In the genomic region with DNA sequence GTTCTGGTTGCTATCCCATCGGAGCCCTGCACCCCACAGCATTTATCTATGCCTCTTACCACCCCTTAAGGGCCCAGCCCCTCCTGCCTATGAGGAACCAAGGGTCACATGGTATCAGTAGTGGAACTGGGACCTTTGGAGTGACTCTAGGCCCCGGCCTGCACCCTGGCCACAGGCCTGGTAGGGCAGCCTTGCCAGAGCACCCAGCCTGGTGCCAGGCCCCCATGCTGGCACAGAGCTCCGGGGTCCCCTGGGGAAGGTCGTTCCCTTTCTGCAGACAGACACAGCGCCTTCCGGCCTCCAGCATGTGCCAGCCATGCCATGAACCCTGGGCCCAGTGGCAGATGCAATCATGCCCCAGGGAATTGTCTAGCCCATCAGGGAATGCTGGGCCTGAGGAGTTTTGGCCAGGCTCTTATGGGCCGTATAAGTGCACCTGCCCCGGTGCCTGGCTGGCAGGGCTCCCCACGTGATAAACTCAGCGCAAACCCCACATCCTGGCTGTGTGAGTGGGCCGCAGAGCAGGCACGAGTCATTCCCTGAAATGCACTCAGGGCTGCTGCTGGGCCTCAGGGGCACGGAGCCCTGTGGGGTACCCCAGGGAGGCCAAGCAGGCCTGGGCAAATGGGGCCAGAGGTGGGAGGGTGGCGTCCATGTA, we compare ENCODE assay signal across 27 cellular contexts. TPM values are rescaled to one million over a fixed set of nuclear protein-coding genes. Genes with fewer than 3 reads are reported as not detected.
DNase-seq lines count a peak whose midpoint lies in the region; FAIRE-seq and TF ChIP-seq lines count a peak whose summit lies in the region.
"Had no signal": no experiment of that assay in that cellular context is flagged by ENCODE, and none has a peak within 500 bp of the region (broad histone marks: within the 10 kb centered on the region; RNA-seq: fewer than 3 reads in every experiment).

No MANE protein-coding gene starts in this region.

- H3K9ac ChIP-seq in kidney (ENCODE audit: low read length in 2 of 2), result no peak overlapping the region
- H3K9ac ChIP-seq in endodermal cell (ENCODE audit: extremely low read depth, low read length, poor library complexity, severe bottlenecking), result no peak overlapping the region
- H3K9ac ChIP-seq: BLaER1 treated with 17β-estradiol and CSF1 and Interleukin-3, amounts not matched to agents 10 nM and 100 nM had no signal

- TF ChIP-seq CTCF in GM06990 (IDR thresholded peaks at IDR 0.05; ENCODE audit: insufficient read depth, low read length, poor library complexity, severe bottlenecking), result no peak
- TF ChIP-seq CTCF in kidney (IDR thresholded peaks at IDR 0.05; ENCODE audit: borderline replicate concordance, extremely low read depth, insufficient read depth), result no peak
- no peak for TF ChIP-seq CTCF in tibial artery (IDR thresholded peaks at IDR 0.05)
- no peak for TF ChIP-seq CTCF in endodermal cell (conservative IDR thresholded peaks at IDR 0.05)

- peaks cover 100% of the 10 kb centered on the region for H3K36me3 Mint-ChIP-seq in dendritic cell treated with granulocyte-macrophage colony-stimulating factor and Interleukin-4, amounts not matched to agents 40 ng/mL and 50 ng/mL, for 4 days (ENCODE audit: low read depth)
- H3K36me3 Mint-ChIP-seq in endodermal cell (ENCODE audit: low read depth), result peaks cover 44% of the 10 kb centered on the region

- H3K9me3 Mint-ChIP-seq in dendritic cell treated with granulocyte-macrophage colony-stimulating factor and Interleukin-4, amounts not matched to agents 40 ng/mL and 50 ng/mL, for 4 days, result no peaks in the 10 kb centered on the region
- no peaks in the 10 kb centered on the region for H3K9me3 Mint-ChIP-seq in endodermal cell
- H3K9me3 Mint-ChIP-seq: activated naive CD8-positive, alpha-beta T cell treated with anti-CD3 and anti-CD28 coated beads for 36 hours; stimulated activated naive B cell treated with anti-CD40 and anti-IgM and Interleukin-4, amounts not matched to agents 10 μg/mL and 1 μg/mL and 100 μg/mL, for 72 hours; T-helper 1 cell treated with Interleukin-12 subunit alpha and Interleukin-12 subunit beta and Interleukin-4 antibody, amounts not matched to agents 30 μg/mL and 1 μg/mL, for 36 hours had no signal

- H3K27ac Mint-ChIP-seq in dendritic cell treated with granulocyte-macrophage colony-stimulating factor and Interleukin-4, amounts not matched to agents 40 ng/mL and 50 ng/mL, for 4 days, result peak overlapping the region; percentile 13
- H3K27ac Mint-ChIP-seq in endodermal cell, result no peak overlapping the region
- H3K27ac Mint-ChIP-seq: activated CD4-positive, alpha-beta T cell treated with anti-CD3 and anti-CD28 coated beads for 36 hours; activated naive CD8-positive, alpha-beta T cell treated with anti-CD3 and anti-CD28 coated beads for 36 hours; stimulated activated naive B cell treated with anti-CD40 and anti-IgM and Interleukin-4, amounts not matched to agents 10 μg/mL and 1 μg/mL and 100 μg/mL, for 72 hours; T-helper 1 cell treated with Interleukin-12 subunit alpha and Interleukin-12 subunit beta and Interleukin-4 antibody, amounts not matched to agents 30 μg/mL and 1 μg/mL, for 36 hours had no signal

- H3K4me3 ChIP-seq in GM06990 (replicated peaks; ENCODE audit: low read depth, low read length), result no peak overlapping the region
- H3K4me3 ChIP-seq in kidney (ENCODE audit: low read length in 2 of 2), result no peak overlapping the region
- no peak overlapping the region for H3K4me3 ChIP-seq in tibial artery
- H3K4me3 ChIP-seq in endodermal cell (ENCODE audit: low read length), result no peak overlapping the region
- H3K4me3 ChIP-seq: BLaER1 treated with 17β-estradiol and CSF1 and Interleukin-3, amounts not matched to agents 10 nM and 100 nM; SK-N-MC had no signal

- H3K4me1 ChIP-seq in kidney (ENCODE audit: control insufficient read depth in 1 of 2, insufficient read depth in 1 of 2, low read depth in 1 of 2, low read length in 2 of 2) (peaks cover 0 to 3% of the 10 kb centered on the region in 2 donors), tibial artery (peaks cover 0 to 17% (median 16%) of the 10 kb centered on the region in 4 donors), endodermal cell (ENCODE audit: control insufficient read depth, insufficient read depth, low read length) (no peaks in the 10 kb centered on the region)

- FAIRE-seq in kidney (lab: Jason Lieb, UNC), result no peak

- H3K27me3 Mint-ChIP-seq in dendritic cell treated with granulocyte-macrophage colony-stimulating factor and Interleukin-4, amounts not matched to agents 40 ng/mL and 50 ng/mL, for 4 days, result no peaks in the 10 kb centered on the region
- H3K27me3 Mint-ChIP-seq in endodermal cell (ENCODE audit: insufficient read depth), result no peaks in the 10 kb centered on the region
- H3K27me3 Mint-ChIP-seq: activated CD4-positive, alpha-beta T cell treated with anti-CD3 and anti-CD28 coated beads for 36 hours; activated naive CD8-positive, alpha-beta T cell treated with anti-CD3 and anti-CD28 coated beads for 36 hours; stimulated activated naive B cell treated with anti-CD40 and anti-IgM and Interleukin-4, amounts not matched to agents 10 μg/mL and 1 μg/mL and 100 μg/mL, for 72 hours had no signal

- intact Hi-C loops in dendritic cell treated with granulocyte-macrophage colony-stimulating factor and Interleukin-4, amounts not matched to agents 40 ng/mL and 50 ng/mL, for 4 days (cut with micrococcal nuclease), result no loop called here
- intact Hi-C loops in kidney (cut with DNase I) (no loop called here), posterior vena cava (cut with DNase I) (no loop called here), tibial artery (cut with DNase I; ENCODE audit: low total_unique reads) (no loop called here)

- H3K36me3 ChIP-seq in GM06990 (ENCODE audit: control insufficient read depth, insufficient read depth, low read length), result peaks cover 42% of the 10 kb centered on the region
- peaks cover 27% of the 10 kb centered on the region in 2 donors for H3K36me3 ChIP-seq in kidney (ENCODE audit: control insufficient read depth in 1 of 2, insufficient read depth in 2 of 2, low read length in 2 of 2)
- peaks cover 0 to 67% (median 24%) of the 10 kb centered on the region in 3 donors for H3K36me3 ChIP-seq in tibial artery
- H3K36me3 ChIP-seq in endodermal cell (ENCODE audit: control insufficient read depth, insufficient read depth, low read length), result peaks cover 32% of the 10 kb centered on the region

- WGBS in endodermal cell (ENCODE audit: insufficient coverage in 1 of 2, insufficient read length in 1 of 2), 2 experiments, result 96 to 97% methylated on average over 11 to 14 of the region's 14 CpGs

- no peaks in the 10 kb centered on the region for H3K27me3 ChIP-seq in GM06990 (replicated peaks; ENCODE audit: control insufficient read depth, insufficient read depth, low read length)
- no peaks in the 10 kb centered on the region for H3K27me3 ChIP-seq in tibial artery
- H3K27me3 ChIP-seq in endodermal cell (ENCODE audit: control insufficient read depth, insufficient read depth, low read length, poor library complexity, severe bottlenecking), result no peaks in the 10 kb centered on the region

- DNase-seq in GM06990 (ENCODE audit: extremely low read depth, insufficient read length) (peak; percentile 2), kidney (peak; percentile 63), posterior vena cava (ENCODE audit: low spot score) (peak; percentile 67), tibial artery (no peak), endodermal cell (no peak), NCI-H526 (lab: John Stamatoyannopoulos, UW) (no peak), NCI-H146 treated with DMSO at 0.1 percent for 48 hours (lab: John Stamatoyannopoulos, UW; ENCODE audit: unreplicated experiment) (no peak)
- DNase-seq: ACHN; activated CD4-positive, alpha-beta T cell treated with anti-CD3 and anti-CD28 coated beads for 36 hours; activated effector memory CD4-positive, alpha-beta T cell treated with anti-CD3 and anti-CD28 coated beads, Interleukin-2, amount 50 U/mL, for 16 hours; activated naive CD8-positive, alpha-beta T cell treated with anti-CD3 and anti-CD28 coated beads for 36 hours; activated T-cell treated with anti-CD3 and anti-CD28 coated beads, Interleukin-2, amount 50 U/mL, for 1 hour; cerebellar nuclear complex; COR-L47; DMS79 treated with DMSO at 0.1 percent for 48 hours; Karpas-422; kidney glomerular epithelial cell; NCI-H1436; NCI-H345; NCI-H774; occipital lobe; stimulated activated CD4-positive, alpha-beta T cell treated with anti-CD3 and anti-CD28 coated beads, Interleukin-4, amount 100 ng/mL, for 4 hours; stimulated activated naive B cell treated with anti-CD40 and anti-IgM and Interleukin-4, amounts not matched to agents 10 μg/mL and 1 μg/mL and 100 μg/mL, for 72 hours had no signal

- no peaks in the 10 kb centered on the region for H3K9me3 ChIP-seq in kidney (ENCODE audit: control insufficient read depth in 1 of 2, low read length in 2 of 2)
- H3K9me3 ChIP-seq in tibial artery, result no peaks in the 10 kb centered on the region
- H3K9me3 ChIP-seq in endodermal cell (ENCODE audit: control insufficient read depth, low read length), result no peaks in the 10 kb centered on the region
- H3K9me3 ChIP-seq: BLaER1 treated with 17β-estradiol and CSF1 and Interleukin-3, amounts not matched to agents 10 nM and 100 nM had no signal

- H3K4me1 Mint-ChIP-seq in dendritic cell treated with granulocyte-macrophage colony-stimulating factor and Interleukin-4, amounts not matched to agents 40 ng/mL and 50 ng/mL, for 4 days (ENCODE audit: low read depth), result peaks cover 47% of the 10 kb centered on the region
- H3K4me1 Mint-ChIP-seq in endodermal cell, result peaks cover 4% of the 10 kb centered on the region

- H3K27ac ChIP-seq in kidney (ENCODE audit: low read depth in 2 of 2, low read length in 2 of 2) (no peak overlapping the region), tibial artery (no peak overlapping the region), endodermal cell (ENCODE audit: low read depth, low read length) (no peak overlapping the region)
- H3K27ac ChIP-seq: BLaER1 treated with 17β-estradiol and CSF1 and Interleukin-3, amounts not matched to agents 10 nM and 100 nM; SK-N-MC had no signal

- H3K4me3 Mint-ChIP-seq in dendritic cell treated with granulocyte-macrophage colony-stimulating factor and Interleukin-4, amounts not matched to agents 40 ng/mL and 50 ng/mL, for 4 days, result no peak overlapping the region
- H3K4me3 Mint-ChIP-seq in endodermal cell, result no peak overlapping the region
- H3K4me3 Mint-ChIP-seq: activated CD4-positive, alpha-beta T cell treated with anti-CD3 and anti-CD28 coated beads for 36 hours; activated naive CD8-positive, alpha-beta T cell treated with anti-CD3 and anti-CD28 coated beads for 36 hours; stimulated activated naive B cell treated with anti-CD40 and anti-IgM and Interleukin-4, amounts not matched to agents 10 μg/mL and 1 μg/mL and 100 μg/mL, for 72 hours; T-helper 1 cell treated with Interleukin-12 subunit alpha and Interleukin-12 subunit beta and Interleukin-4 antibody, amounts not matched to agents 30 μg/mL and 1 μg/mL, for 36 hours had no signal

RNA-seq across cellular contexts. Expression of gene ADD1, which starts 19.8 kb away (rescaled TPM):
- total RNA-seq in kidney (313 TPM), posterior vena cava (100 to 1,000 TPM; 297 to 327 TPM), endodermal cell (100 to 1,000 TPM; 231 to 257 TPM)
- 232 TPM for polyA plus RNA-seq in kidney (ENCODE audit: insufficient read depth, low read depth, low replicate concordance)
- polyA plus RNA-seq in endodermal cell (2013, experiment 1 of 2), result 244 TPM
- polyA plus RNA-seq in endodermal cell (2013, experiment 2 of 2), result 230 TPM

RNA-seq across cellular contexts. Expression of gene SH3BP2, which starts 30.9 kb away (rescaled TPM):
- total RNA-seq in kidney (128 TPM), posterior vena cava (10 to 100 TPM; 47.8 to 52.4 TPM), endodermal cell (10 to 100 TPM; 40.5 to 43.8 TPM)
- polyA plus RNA-seq in kidney (ENCODE audit: insufficient read depth, low read depth, low replicate concordance), result 27.3 TPM
- 28.2 TPM for polyA plus RNA-seq in endodermal cell (2013, experiment 1 of 2)
- polyA plus RNA-seq in endodermal cell (2013, experiment 2 of 2), result 21.3 TPM

Comparison
In these comparisons a context has a peak if more than half of its experiments do, and no peak if none do; other contexts are left out.
1. DNase-seq: peak in GM06990 (single experiment), kidney (single experiment) and posterior vena cava (single experiment); none in tibial artery (0 of 2), endodermal cell (single experiment), NCI-H526 (0 of 2) and NCI-H146 treated with DMSO at 0.1 percent for 48 hours (single experiment).